Comparison of ENCODE assay signal across 8 cellular contexts in the genomic region with DNA sequence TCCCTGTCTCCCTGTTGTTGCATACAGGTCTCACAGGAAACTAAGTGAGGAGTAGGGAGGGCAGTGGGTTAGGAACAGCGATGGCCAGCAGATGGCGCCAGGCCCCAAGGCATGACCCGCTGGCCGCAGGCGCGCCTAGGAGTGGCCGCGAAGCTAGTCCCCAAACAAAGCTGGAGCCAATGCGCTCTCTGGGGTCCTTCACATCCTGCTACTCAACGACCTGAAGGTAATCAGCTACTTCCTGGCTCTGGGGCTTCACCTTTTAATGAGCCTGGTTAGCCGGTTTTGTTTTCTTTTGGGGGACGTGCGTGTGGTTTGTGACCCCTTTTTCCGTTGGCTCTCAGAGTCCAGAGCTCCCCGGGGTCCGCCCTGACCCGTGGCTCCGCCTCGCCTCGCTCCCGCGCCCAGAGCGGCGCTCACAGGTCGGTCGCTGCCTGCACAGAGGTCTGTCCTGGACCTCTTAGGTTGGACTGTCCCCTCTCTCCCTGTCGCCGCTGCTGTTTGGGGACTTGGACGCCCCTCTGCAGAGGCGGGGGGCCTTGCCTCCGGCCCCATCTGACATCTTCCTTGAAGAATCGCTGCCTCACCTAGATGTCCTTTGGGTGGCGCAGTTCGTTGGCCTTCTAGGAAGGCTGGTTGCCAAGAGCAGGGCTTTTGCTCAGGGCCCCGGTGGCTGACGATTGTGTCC.
DNase-seq lines count a peak whose midpoint lies in the region; ATAC-seq lines count a peak whose summit lies in the region.

No MANE protein-coding gene starts in this region.

- peak overlapping the region in 4 of 5 donors; percentile 26 to 60 (median 43) for H3K9ac ChIP-seq in subcutaneous abdominal adipose tissue (ENCODE audit: low read length in 5 of 5)

- ATAC-seq in GM21423 (IDR thresholded peaks at IDR 0.05; ENCODE audit: unreplicated experiment): peak; percentile 87

- H3K9me3 ChIP-seq in subcutaneous abdominal adipose tissue (ENCODE audit: control insufficient read depth in 5 of 5, low read length in 5 of 5): no peaks in the 10 kb centered on the region

- no peaks in the 10 kb centered on the region for H3K36me3 ChIP-seq in subcutaneous abdominal adipose tissue (ENCODE audit: control insufficient read depth in 5 of 5, insufficient read depth in 5 of 5, low read length in 5 of 5)

- peaks cover 2 to 16% (median 12%) of the 10 kb centered on the region in 5 donors for H3K27me3 ChIP-seq in subcutaneous abdominal adipose tissue (ENCODE audit: control insufficient read depth in 5 of 5, insufficient read depth in 4 of 5, low read length in 5 of 5)

- H3K4me1 ChIP-seq in subcutaneous abdominal adipose tissue (ENCODE audit: control insufficient read depth in 5 of 5, insufficient read depth in 5 of 5, low read length in 5 of 5): peaks cover 2 to 15% (median 10%) of the 10 kb centered on the region in 5 donors

- H3K4me3 ChIP-seq in subcutaneous abdominal adipose tissue (ENCODE audit: low read depth in 1 of 5, low read length in 5 of 5): peak overlapping the region; percentile 59 to 72 (median 70)

- DNase-seq in DMS114 treated with DMSO at 0.1 percent for 48 hours (lab: John Stamatoyannopoulos, UW; ENCODE audit: unreplicated experiment) (peak; percentile 54), KG1 (lab: John Stamatoyannopoulos, UW) (peak; percentile 37), SHP77 treated with DMSO at 0.1 percent for 48 hours (lab: John Stamatoyannopoulos, UW) (peak; percentile 70), germinal center (ENCODE audit: low spot score) (peak; percentile 85), nucleus accumbens (lab: John Stamatoyannopoulos, UW) (peak in 53 of 56 donors; percentile 11 to 88 (median 62))
- peak; percentile 71 for DNase-seq in activated gamma-delta T cell treated with anti-CD3 and anti-CD28 coated beads, Interleukin-2, amount 50 U/mL, for 16 hours (ENCODE audit: low read depth)

- no peak overlapping the region for H3K27ac ChIP-seq in subcutaneous abdominal adipose tissue (ENCODE audit: low read depth, low read length)
